15 cellular contexts compared by ENCODE assay signal in the genomic region with DNA sequence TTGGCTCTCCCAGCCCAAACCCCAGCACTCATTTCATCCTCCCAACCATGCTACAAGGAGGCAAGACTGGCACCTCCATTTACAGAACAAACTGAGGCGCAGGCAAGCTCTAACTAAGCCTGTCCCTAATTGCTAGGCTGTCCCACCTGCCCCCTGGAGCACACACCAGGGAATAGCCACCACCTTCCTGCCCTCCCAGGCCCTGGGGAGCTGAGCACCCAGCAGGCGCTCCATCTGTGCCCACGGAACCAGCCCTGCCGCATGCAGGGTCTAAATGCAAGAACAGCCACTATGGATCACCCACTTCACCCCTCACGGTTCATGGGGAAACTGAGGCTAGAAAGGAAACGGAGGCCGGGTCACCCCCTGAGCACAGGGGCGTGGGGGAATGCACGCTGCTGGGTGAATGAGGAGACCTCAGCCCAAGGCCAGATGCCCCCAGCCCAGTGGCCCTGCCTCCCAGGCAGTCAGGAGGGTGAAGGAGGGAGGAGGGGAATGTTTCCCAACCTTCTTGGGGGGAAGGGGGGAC. TPM values are rescaled to one million over a fixed set of nuclear protein-coding genes. Genes with fewer than 3 reads are reported as not detected.
A peak's percentile ranks its signal among the peaks of the same experiment; 100 is the strongest.
DNase-seq lines count a peak whose midpoint lies in the region; ATAC-seq, FAIRE-seq and TF ChIP-seq lines count a peak whose summit lies in the region.
"Had no signal": no experiment of that assay in that cellular context is flagged by ENCODE, and none has a peak within 500 bp of the region (broad histone marks: within the 10 kb centered on the region; RNA-seq: fewer than 3 reads in every experiment).

No MANE protein-coding gene starts in this region.

- intact Hi-C loops in colonic mucosa (cut with DNase I): no loop called here
- intact Hi-C loops in left lung (cut with DNase I): no loop called here

- no peak for DNase-seq in colonic mucosa
- peak; percentile 13 to 43 for DNase-seq in left lung
- no peak for DNase-seq in small intestine
- no peak for DNase-seq in NCI-H1092 treated with DMSO at 0.1 percent for 48 hours (lab: John Stamatoyannopoulos, UW)
- no peak for DNase-seq in SKM-1 (lab: John Stamatoyannopoulos, UW; ENCODE audit: unreplicated experiment)
- DNase-seq in smooth muscle cell (lab: John Stamatoyannopoulos, UW; ENCODE audit: unreplicated experiment): no peak
- DNase-seq in ecto neural progenitor cell (ENCODE audit: low spot score): no peak
- DNase-seq: activated CD4-positive, CD25-positive, alpha-beta regulatory T cell; activated CD8-positive, alpha-beta memory T cell treated with anti-CD3 and anti-CD28 coated beads, Interleukin-2, amount 50 U/mL, for 4 hours; activated naive CD4-positive, alpha-beta T cell treated with anti-CD3 and anti-CD28 coated beads, Interleukin-2, amount 10 ng/mL, durations not matched to agents 7 days and 5 days; DMS79; NCI-H1436; OCI-M1 had no signal

- no peak overlapping the region for H3K27ac ChIP-seq in HEK293 (ENCODE audit: extremely low read depth, low read depth, low read length)
- H3K27ac ChIP-seq in colonic mucosa: peak overlapping the region; percentile 91
- peak overlapping the region in 1 of 2 donors; percentile 44 for H3K27ac ChIP-seq in left lung
- peak overlapping the region; percentile 17 to 69 for H3K27ac ChIP-seq in small intestine (ENCODE audit: low read depth in 1 of 2, low read length in 1 of 2)
- H3K27ac ChIP-seq in smooth muscle cell (ENCODE audit: low read depth): no peak overlapping the region
- H3K27ac ChIP-seq: KMS-11 had no signal

- no peaks in the 10 kb centered on the region for H3K27me3 ChIP-seq in colonic mucosa
- H3K27me3 ChIP-seq in left lung: no peaks in the 10 kb centered on the region
- no peaks in the 10 kb centered on the region for H3K27me3 ChIP-seq in small intestine (ENCODE audit: control insufficient read depth in 2 of 2, insufficient read depth in 2 of 2, low read length in 2 of 2)
- no peaks in the 10 kb centered on the region for H3K27me3 ChIP-seq in smooth muscle cell (ENCODE audit: low read depth)

- H3K4me2 ChIP-seq in smooth muscle cell: no peak overlapping the region
- H3K4me2 ChIP-seq: KMS-11 had no signal

- H4K20me1 ChIP-seq in smooth muscle cell (ENCODE audit: low read depth): peaks cover 98% of the 10 kb centered on the region

- 34 to 71% (median 53%) methylated on average over 9 of the region's 9 CpGs for WGBS in small intestine, 3 donors
- 97% methylated on average over 9 of the region's 9 CpGs for WGBS in smooth muscle cell (ENCODE audit: low lambda C conversion rate)

- ATAC-seq in left lung: no peak

- H3K79me2 ChIP-seq in smooth muscle cell (ENCODE audit: low read depth): peaks cover 34% of the 10 kb centered on the region

- no peak for FAIRE-seq in small intestine (lab: Jason Lieb, UNC)

- CTCF ChIA-PET in HEK293 (lab: Yijun Ruan, JAX): interaction anchor here (1.0 kb wide), 1 partner anchor 170 kb away, joined by 3 read pairs; no protein-coding TSS in a partner anchor

- H3K4me3 ChIP-seq in HEK293 (ENCODE audit: low read depth, low read length): no peak overlapping the region
- H3K4me3 ChIP-seq in colonic mucosa: no peak overlapping the region
- no peak overlapping the region for H3K4me3 ChIP-seq in left lung
- no peak overlapping the region for H3K4me3 ChIP-seq in small intestine (ENCODE audit: low read depth in 1 of 2, low read length in 2 of 2)
- no peak overlapping the region for H3K4me3 ChIP-seq in smooth muscle cell

- no peaks in the 10 kb centered on the region for H3K4me1 ChIP-seq in HEK293 (ENCODE audit: control insufficient read depth, insufficient read depth, low read length)
- peaks cover 16% of the 10 kb centered on the region for H3K4me1 ChIP-seq in colonic mucosa
- peaks cover 5 to 18% of the 10 kb centered on the region in 2 donors for H3K4me1 ChIP-seq in left lung
- H3K4me1 ChIP-seq in small intestine (ENCODE audit: control insufficient read depth in 2 of 2, insufficient read depth in 1 of 2, low read depth in 1 of 2, low read length in 1 of 2): peaks cover 6 to 16% of the 10 kb centered on the region in 2 donors
- no peaks in the 10 kb centered on the region for H3K4me1 ChIP-seq in smooth muscle cell (ENCODE audit: low read depth)

- H2AFZ ChIP-seq in smooth muscle cell (ENCODE audit: low read depth): no peak overlapping the region

- H3K36me3 ChIP-seq in HEK293 (ENCODE audit: control insufficient read depth in 2 of 2, insufficient read depth in 1 of 2, low read length in 2 of 2) (peaks cover 0 to 45% of the 10 kb centered on the region in 2 experiments; a peak in 2 of 3 replicates), colonic mucosa (peaks cover 14% of the 10 kb centered on the region), left lung (peaks cover 0 to 38% of the 10 kb centered on the region in 2 donors), small intestine (ENCODE audit: control insufficient read depth in 2 of 2, insufficient read depth in 2 of 2, low read length in 2 of 2) (peaks cover 0 to 12% of the 10 kb centered on the region in 2 donors), smooth muscle cell (ENCODE audit: low read depth) (peaks cover 7% of the 10 kb centered on the region)

- peaks cover 30% of the 10 kb centered on the region for H3F3A ChIP-seq in smooth muscle cell (ENCODE audit: low read depth)

- TF ChIP-seq CTCF in HEK293 (tag by site-specific recombination; IDR thresholded peaks at IDR 0.05) (no peak), colonic mucosa (IDR thresholded peaks at IDR 0.05) (no peak), left lung (IDR thresholded peaks at IDR 0.05) (no peak), smooth muscle cell (IDR thresholded peaks at IDR 0.05; ENCODE audit: borderline replicate concordance, insufficient read depth, poor library complexity, severe bottlenecking) (no peak)

- POLR2A ChIA-PET in HEK293 (lab: Yijun Ruan, JAX): no interaction called here

- peak overlapping the region; percentile 42 to 89 for H3K9ac ChIP-seq in colonic mucosa (ENCODE audit: low read depth in 2 of 2, low read length in 2 of 2)
- no peak overlapping the region for H3K9ac ChIP-seq in smooth muscle cell (ENCODE audit: low read depth)
- H3K9ac ChIP-seq: KMS-11 had no signal

- H3K9me3 ChIP-seq in HEK293 (ENCODE audit: control insufficient read depth, insufficient read depth, low read depth, low read length): no peaks in the 10 kb centered on the region
- no peaks in the 10 kb centered on the region for H3K9me3 ChIP-seq in colonic mucosa
- H3K9me3 ChIP-seq in left lung: no peaks in the 10 kb centered on the region
- H3K9me3 ChIP-seq in small intestine (ENCODE audit: control insufficient read depth, low read depth): no peaks in the 10 kb centered on the region
- H3K9me3 ChIP-seq in smooth muscle cell (replicated peaks; ENCODE audit: low read depth): no peaks in the 10 kb centered on the region

TF ChIP-seq in HEK293, 187 proteins besides CTCF, POLR2A, EP300 and RAD21:
- TF ChIP-seq ZFP69B (tag by site-specific recombination; IDR thresholded peaks at IDR 0.05): no peak
- peak; percentile 74 for TF ChIP-seq ZNF341 (tag by site-specific recombination; IDR thresholded peaks at IDR 0.05; ENCODE audit: low read depth)
- no peak for TF ChIP-seq ZNF366 (tag by site-specific recombination; conservative IDR thresholded peaks at IDR 0.05)

RNA-seq across cellular contexts. Expression of gene PDGFA, which starts 16.5 kb away (rescaled TPM):
- total RNA-seq in colonic mucosa (10 to 100 TPM; 34.9 to 50.5 TPM), left lung (10 to 100 TPM; 29.1 to 69.4 TPM), smooth muscle cell (68.1 and 97.2 TPM in 2 replicates)
- polyA plus RNA-seq in small intestine (10 to 100 TPM; 17.4 to 38.2 (median 26.5) TPM), smooth muscle cell (32.0 and 33.7 TPM in 2 replicates)

Comparison
In these comparisons a context has a peak if more than half of its experiments do, and no peak if none do; other contexts are left out.
1. H3K27ac ChIP-seq: peak in colonic mucosa (single experiment) and small intestine (2 of 2); none in HEK293 (single experiment) and smooth muscle cell (single experiment).
2. DNase-seq: peak in left lung (2 of 2); none in colonic mucosa (single experiment), small intestine (single experiment), NCI-H1092 treated with DMSO at 0.1 percent for 48 hours (single experiment), SKM-1 (single experiment), smooth muscle cell (single experiment) and ecto neural progenitor cell (single experiment).